8 cellular contexts compared by ENCODE assay signal in the genomic region with DNA sequence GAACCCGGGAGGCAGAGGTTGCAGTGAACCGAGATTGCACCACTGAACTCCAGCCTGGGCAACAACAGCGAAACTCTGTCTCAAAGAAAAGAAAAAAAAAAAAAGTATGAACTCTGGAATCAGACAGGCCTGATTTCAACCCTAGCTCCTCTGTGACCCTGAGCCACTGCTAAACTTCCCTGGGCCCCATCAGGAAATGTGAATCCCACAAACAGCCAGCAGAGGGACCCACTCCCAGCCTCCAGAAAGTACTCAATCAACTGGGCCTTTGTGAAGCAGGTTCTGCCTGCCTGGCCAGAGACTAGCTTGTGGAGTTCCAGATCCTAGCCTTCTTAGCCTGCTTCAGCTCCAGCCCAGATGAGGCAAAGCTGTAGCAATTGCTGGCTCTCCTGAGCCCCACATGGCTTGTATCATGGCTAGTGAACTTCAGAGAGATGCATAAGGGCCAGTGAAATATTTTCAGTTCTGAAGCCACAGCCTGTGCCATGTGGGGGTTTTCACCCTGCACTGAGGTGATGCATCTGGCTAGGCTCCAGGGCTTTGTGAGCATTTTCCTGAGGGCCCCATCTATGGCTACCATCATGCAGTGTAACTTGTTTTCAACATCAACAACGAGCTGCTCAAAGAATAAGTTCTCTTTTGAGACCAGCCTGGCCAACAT. TPM values are rescaled to one million over a fixed set of nuclear protein-coding genes. Genes with fewer than 3 reads are reported as not detected.
DNase-seq lines count a peak whose midpoint lies in the region; ATAC-seq and TF ChIP-seq lines count a peak whose summit lies in the region.

No MANE protein-coding gene starts in this region.

- H3F3A ChIP-seq in DOHH2 (ENCODE audit: control insufficient read depth, insufficient read depth), result no peaks in the 10 kb centered on the region

- ATAC-seq in GM21390 (IDR thresholded peaks at IDR 0.05; ENCODE audit: unreplicated experiment), result peak; percentile 88
- ATAC-seq in Right ventricle myocardium superior (ENCODE audit: poor library complexity), result peak; percentile 83

- no peak overlapping the region for H3K4me3 Mint-ChIP-seq in activated naive CD4-positive, alpha-beta T cell treated with anti-CD3 and anti-CD28 coated beads, Interleukin-2, amount 10 ng/mL, durations not matched to agents 7 days and 5 days

- H3K36me3 Mint-ChIP-seq in activated naive CD4-positive, alpha-beta T cell treated with anti-CD3 and anti-CD28 coated beads, Interleukin-2, amount 10 ng/mL, durations not matched to agents 7 days and 5 days, result peaks cover 6% of the 10 kb centered on the region

- TF ChIP-seq CTCF in DOHH2 (IDR thresholded peaks at IDR 0.05; ENCODE audit: low read depth, low read length, poor library complexity, severe bottlenecking), result peak; percentile 57

- H3K27ac Mint-ChIP-seq in activated naive CD4-positive, alpha-beta T cell treated with anti-CD3 and anti-CD28 coated beads, Interleukin-2, amount 10 ng/mL, durations not matched to agents 7 days and 5 days, result peak overlapping the region; percentile 62

- no peaks in the 10 kb centered on the region for H3K9me2 ChIP-seq in DOHH2 (replicated peaks; ENCODE audit: control insufficient read depth, low read length)

- H3K27ac ChIP-seq in DOHH2 (ENCODE audit: low read depth, low read length), result no peak overlapping the region

- no peaks in the 10 kb centered on the region for H3K79me2 ChIP-seq in DOHH2 (ENCODE audit: control insufficient read depth, low read length)

- H4K20me1 ChIP-seq in DOHH2 (ENCODE audit: control insufficient read depth, insufficient read depth, low read depth, low read length), result no peaks in the 10 kb centered on the region

- peaks cover 52% of the 10 kb centered on the region for H3K4me1 Mint-ChIP-seq in activated naive CD4-positive, alpha-beta T cell treated with anti-CD3 and anti-CD28 coated beads, Interleukin-2, amount 10 ng/mL, durations not matched to agents 7 days and 5 days

- CTCF ChIA-PET in activated naive CD4-positive, alpha-beta T cell treated with anti-CD3 and anti-CD28 coated beads, Interleukin-2, amount 10 ng/mL, durations not matched to agents 7 days and 5 days (lab: Charles Lee), result interaction anchor here (0.9 to 3.2 kb wide), 12 partner anchors 9 to 138 kb away, joined by 3 to 21 read pairs (median 5); partner anchors contain the start of gene EOLA1

- H3K36me3 ChIP-seq in DOHH2 (ENCODE audit: control insufficient read depth, low read length), result no peaks in the 10 kb centered on the region

- 0 out of 2 replicates have a peak, but pooled peaks cover 3% of the 10 kb centered on the region for H3K27me3 ChIP-seq in DOHH2 (ENCODE audit: control insufficient read depth, low read length)

- peaks cover 15% of the 10 kb centered on the region for H3K27me3 Mint-ChIP-seq in activated naive CD4-positive, alpha-beta T cell treated with anti-CD3 and anti-CD28 coated beads, Interleukin-2, amount 10 ng/mL, durations not matched to agents 7 days and 5 days

- intact Hi-C loops in Right ventricle myocardium superior (cut with DNase I), result no loop called here

- no peak overlapping the region for H3K4me2 ChIP-seq in DOHH2 (ENCODE audit: low read length)

- peaks cover 2% of the 10 kb centered on the region for H3K9me3 Mint-ChIP-seq in activated naive CD4-positive, alpha-beta T cell treated with anti-CD3 and anti-CD28 coated beads, Interleukin-2, amount 10 ng/mL, durations not matched to agents 7 days and 5 days

- DNase-seq in HK-2 (ENCODE audit: unreplicated experiment) (peak; percentile 42), RPMI8226 (peak; percentile 61), Right ventricle myocardium superior (peak; percentile 55), retina (peak; percentile 50), NCI-H226 (no peak)
- DNase-seq in activated naive CD4-positive, alpha-beta T cell treated with anti-CD3 and anti-CD28 coated beads, Interleukin-2, amount 10 ng/mL, durations not matched to agents 7 days and 5 days, result peak; percentile 65

- no peak overlapping the region for H3K4me3 ChIP-seq in DOHH2 (ENCODE audit: low read length)

- no peaks in the 10 kb centered on the region for H3K9me3 ChIP-seq in DOHH2 (ENCODE audit: control insufficient read depth, insufficient read depth, low read length)

- no peaks in the 10 kb centered on the region for H3K4me1 ChIP-seq in DOHH2 (ENCODE audit: control insufficient read depth, low read length)

RNA-seq across cellular contexts. Expression of gene IDS, which starts 7.2 kb away (rescaled TPM):
- total RNA-seq in Right ventricle myocardium superior, result 75.9 TPM

RNA-seq across cellular contexts. Expression of gene EOLA1, which starts 28.5 kb away (rescaled TPM):
- total RNA-seq in Right ventricle myocardium superior, result 26.9 TPM

RNA-seq across cellular contexts. Expression of gene HSFX3, which starts 37.4 kb away (rescaled TPM):
- total RNA-seq in Right ventricle myocardium superior, result not detected
